Comparison of ENCODE assay signal across 10 cellular contexts in the genomic region with DNA sequence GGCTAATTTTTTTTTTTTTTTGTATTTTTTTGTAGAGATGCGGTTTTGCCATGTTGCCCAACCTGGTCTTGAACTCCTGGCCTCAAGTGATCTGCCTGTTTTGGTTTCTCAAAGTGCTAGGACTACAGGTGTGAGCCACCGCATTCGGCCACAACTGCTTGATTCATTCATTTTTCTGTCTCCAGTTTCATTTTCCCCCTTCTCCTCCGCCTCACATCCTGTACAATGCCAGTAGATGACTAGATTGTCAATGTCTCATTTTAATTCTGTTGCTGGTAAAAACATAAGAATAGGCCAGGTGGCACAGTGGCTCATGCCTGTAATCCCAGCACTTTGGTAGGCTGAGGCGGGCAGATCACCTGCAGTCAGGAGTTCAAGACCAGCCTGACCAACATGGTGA. TPM values are rescaled to one million over a fixed set of nuclear protein-coding genes. Genes with fewer than 3 reads are reported as not detected.
DNase-seq lines count a peak whose midpoint lies in the region; ATAC-seq and TF ChIP-seq lines count a peak whose summit lies in the region.
"Had no signal": no experiment of that assay in that cellular context is flagged by ENCODE, and none has a peak within 500 bp of the region (broad histone marks: within the 10 kb centered on the region; RNA-seq: fewer than 3 reads in every experiment).

No MANE protein-coding gene starts in this region.

- peak; percentile 45 for ATAC-seq in GM19372 (IDR thresholded peaks at IDR 0.05; ENCODE audit: low read depth, unreplicated experiment)
- peak; percentile 56 for ATAC-seq in HG03432 (IDR thresholded peaks at IDR 0.05; ENCODE audit: unreplicated experiment)
- no peak for ATAC-seq in HG03469 (IDR thresholded peaks at IDR 0.05; ENCODE audit: unreplicated experiment)

- TF ChIP-seq CTCF in esophagus squamous epithelium (IDR thresholded peaks at IDR 0.05) = no peak

- H3K4me1 ChIP-seq in esophagus squamous epithelium = peaks cover 0 to 44% (median 5%) of the 10 kb centered on the region in 3 donors

- no peak for TF ChIP-seq POLR2A in esophagus squamous epithelium (IDR thresholded peaks at IDR 0.05)

- intact Hi-C loops in esophagus squamous epithelium (cut with DNase I) = no loop called here

- DNase-seq in activated T-cell treated with anti-CD3 and anti-CD28 coated beads for 48 hours (ENCODE audit: low read depth) = peak; percentile 50
- peak; percentile 51 for DNase-seq in stimulated activated CD4-positive, alpha-beta T cell treated with anti-CD3 and anti-CD28 coated beads, Interleukin-4, amount 100 ng/mL, for 1 hour
- DNase-seq in esophagus squamous epithelium (lab: John Stamatoyannopoulos, UW) = no peak
- no peak for DNase-seq in NCI-H2196 (lab: John Stamatoyannopoulos, UW; ENCODE audit: unreplicated experiment)
- DNase-seq in 8988T = no peak
- DNase-seq: stimulated activated naive B cell treated with anti-CD40 and anti-IgM and Interleukin-4, amounts not matched to agents 10 μg/mL and 1 μg/mL and 100 μg/mL, for 72 hours had no signal

- H3K9me3 ChIP-seq in esophagus squamous epithelium = no peaks in the 10 kb centered on the region

- H3K36me3 ChIP-seq in esophagus squamous epithelium = no peaks in the 10 kb centered on the region

- no peaks in the 10 kb centered on the region for H3K27me3 ChIP-seq in esophagus squamous epithelium

- WGBS in esophagus squamous epithelium, 2 donors = 69 to 82% methylated on average over 5 of the region's 5 CpGs

- peak overlapping the region in 1 of 4 donors; percentile 88 for H3K27ac ChIP-seq in esophagus squamous epithelium

- H3K4me3 ChIP-seq in esophagus squamous epithelium = no peak overlapping the region
- H3K4me3 ChIP-seq: K562 had no signal

RNA-seq across cellular contexts. Expression of a gene that starts 12.0 kb away (rescaled TPM):
- 10 to 100 TPM in 3 of 4 donors, 1 to 10 TPM in 1; 8.0 to 12.2 (median 10.3) TPM for total RNA-seq in esophagus squamous epithelium

RNA-seq across cellular contexts. Expression of a gene that starts 20.4 kb away (rescaled TPM):
- total RNA-seq in esophagus squamous epithelium = 100 to 1,000 TPM in 1 of 4 donors, 10 to 100 TPM in 3; 54.1 to 103 (median 72.8) TPM

Comparison
In these comparisons a context has a peak if more than half of its experiments do, and no peak if none do; other contexts are left out.
1. DNase-seq: peak in activated T-cell treated with anti-CD3 and anti-CD28 coated beads for 48 hours (single experiment) and stimulated activated CD4-positive, alpha-beta T cell treated with anti-CD3 and anti-CD28 coated beads, Interleukin-4, amount 100 ng/mL, for 1 hour (single experiment); none in esophagus squamous epithelium (single experiment), NCI-H2196 (single experiment) and 8988T (single experiment).